In genomic region chr3:46866720-46867549, GRCh38 we compare ENCODE assay signal across 7 cellular contexts. TPM values are rescaled to one million over a fixed set of nuclear protein-coding genes. Genes with fewer than 3 reads are reported as not detected.
DNase-seq lines count a peak whose midpoint lies in the region; ATAC-seq and TF ChIP-seq lines count a peak whose summit lies in the region.

No MANE protein-coding gene starts in this region.

- no peak overlapping the region for H2BK5ac ChIP-seq in mesendoderm (ENCODE audit: low read length)

- no peaks in the 10 kb centered on the region for H3K9me3 Mint-ChIP-seq in activated CD8-positive, alpha-beta T cell treated with anti-CD3 and anti-CD28 coated beads for 36 hours

- no peaks in the 10 kb centered on the region for H3K36me3 Mint-ChIP-seq in activated CD8-positive, alpha-beta T cell treated with anti-CD3 and anti-CD28 coated beads for 36 hours (ENCODE audit: low read depth)

- H3K36me3 ChIP-seq in mesendoderm (ENCODE audit: control insufficient read depth, insufficient read depth, low read length), result no peaks in the 10 kb centered on the region

- POLR2A ChIA-PET in activated CD8-positive, alpha-beta T cell treated with anti-CD3 and anti-CD28 coated beads for 36 hours (lab: Charles Lee), result no interaction called here

- H3K4me1 Mint-ChIP-seq in activated CD8-positive, alpha-beta T cell treated with anti-CD3 and anti-CD28 coated beads for 36 hours (ENCODE audit: low read depth), result no peaks in the 10 kb centered on the region

- no peak overlapping the region for H2AK5ac ChIP-seq in mesendoderm (ENCODE audit: low read length)

- H3K27me3 Mint-ChIP-seq in activated CD8-positive, alpha-beta T cell treated with anti-CD3 and anti-CD28 coated beads for 36 hours, result no peaks in the 10 kb centered on the region

- H3K27ac Mint-ChIP-seq in activated CD8-positive, alpha-beta T cell treated with anti-CD3 and anti-CD28 coated beads for 36 hours, result no peak overlapping the region

- no peaks in the 10 kb centered on the region for H3K79me2 ChIP-seq in mesendoderm (ENCODE audit: control insufficient read depth, insufficient read depth, low read length)

- no peak overlapping the region for H3K18ac ChIP-seq in mesendoderm (ENCODE audit: low read length)

- peak; percentile 81 for ATAC-seq in activated CD8-positive, alpha-beta T cell treated with anti-CD3 and anti-CD28 coated beads for 36 hours
- ATAC-seq in GM21825 (IDR thresholded peaks at IDR 0.05; ENCODE audit: unreplicated experiment), result no peak

- intact Hi-C loops in activated CD8-positive, alpha-beta T cell treated with anti-CD3 and anti-CD28 coated beads for 36 hours (cut with micrococcal nuclease), result loop anchor here (2.0 kb wide), 2 partner anchors 28 to 42 kb away; no protein-coding TSS in a partner anchor

- WGBS in mesendoderm (ENCODE audit: extremely low coverage, insufficient coverage, low lambda C conversion rate), result no CpG with 5 or more reads among the region's 15 CpGs

- H3K56ac ChIP-seq in mesendoderm (ENCODE audit: low read length), result no peak overlapping the region

- H4K5ac ChIP-seq in mesendoderm (ENCODE audit: low read length), result no peak overlapping the region

- no peak overlapping the region for H3K9ac ChIP-seq in mesendoderm (ENCODE audit: low read length)

- no peak overlapping the region for H3K27ac ChIP-seq in mesendoderm (ENCODE audit: low read depth, low read length)

- H3K4me3 ChIP-seq in GM12864 (ENCODE audit: low read depth, low read length), result no peak overlapping the region
- no peak overlapping the region for H3K4me3 ChIP-seq in mesendoderm (ENCODE audit: low read length)

- peak; percentile 98 for TF ChIP-seq CTCF in GM12864 (IDR thresholded peaks at IDR 0.05; ENCODE audit: low read depth, low read length, missing control alignments)
- TF ChIP-seq CTCF in activated CD8-positive, alpha-beta T cell treated with anti-CD3 and anti-CD28 coated beads for 36 hours (IDR thresholded peaks at IDR 0.05), result peak; percentile 84

- H2BK15ac ChIP-seq in mesendoderm (replicated peaks; ENCODE audit: low read depth), result no peak overlapping the region

- H4K8ac ChIP-seq in mesendoderm (ENCODE audit: low read depth, low read length), result no peak overlapping the region

- no peak overlapping the region for H3K23ac ChIP-seq in mesendoderm (ENCODE audit: low read length)

- H3K27me3 ChIP-seq in mesendoderm (ENCODE audit: insufficient read depth, low read length, poor library complexity), result no peaks in the 10 kb centered on the region

- no peak overlapping the region for H2BK120ac ChIP-seq in mesendoderm (ENCODE audit: low read depth, low read length)

- no peak overlapping the region for H3K4ac ChIP-seq in mesendoderm (ENCODE audit: low read depth, low read length)

- DNase-seq in GM12864 (ENCODE audit: low read depth) (no peak), NAMALWA (ENCODE audit: low spot score) (peak; percentile 56), ecto neural progenitor cell (ENCODE audit: low spot score) (peak; percentile 85), mesendoderm (peak; percentile 50)
- peak; percentile 87 for DNase-seq in activated CD8-positive, alpha-beta T cell treated with anti-CD3 and anti-CD28 coated beads for 36 hours
- peak; percentile 74 to 82 for DNase-seq in stimulated activated CD8-positive, alpha-beta memory T cell treated with anti-CD3 and anti-CD28 coated beads, Interleukin-2, amount 100 ng/mL, for 48 hours (ENCODE audit: low read depth in 2 of 2)

- CTCF ChIA-PET in activated CD8-positive, alpha-beta T cell treated with anti-CD3 and anti-CD28 coated beads for 36 hours (lab: Charles Lee), result interaction anchor here (0.6 to 3.1 kb wide), 27 partner anchors 10 to 488 kb away, joined by 3 to 23 read pairs (median 4); no protein-coding TSS in a partner anchor

- H3K4me3 Mint-ChIP-seq in activated CD8-positive, alpha-beta T cell treated with anti-CD3 and anti-CD28 coated beads for 36 hours, result no peak overlapping the region

- no peak overlapping the region for H3K4me2 ChIP-seq in mesendoderm (ENCODE audit: low read length)

- no peaks in the 10 kb centered on the region for H3K79me1 ChIP-seq in mesendoderm (ENCODE audit: low read length)

- H3K4me1 ChIP-seq in mesendoderm (ENCODE audit: control insufficient read depth, low read depth, low read length), result no peaks in the 10 kb centered on the region

RNA-seq across cellular contexts. Expression of gene MYL3, which starts 3.7 kb away (rescaled TPM):
- not detected for total RNA-seq in activated CD8-positive, alpha-beta T cell treated with anti-CD3 and anti-CD28 coated beads for 36 hours
- polyA plus RNA-seq in mesendoderm (2013, experiment 1 of 2), result 0.24 TPM
- 0.11 TPM for polyA plus RNA-seq in mesendoderm (2013, experiment 2 of 2)

RNA-seq across cellular contexts. Expression of gene PTH1R, which starts 10.6 kb away (rescaled TPM):
- total RNA-seq in activated CD8-positive, alpha-beta T cell treated with anti-CD3 and anti-CD28 coated beads for 36 hours, result not detected
- 4.0 TPM for polyA plus RNA-seq in mesendoderm (2013, experiment 1 of 2)
- polyA plus RNA-seq in mesendoderm (2013, experiment 2 of 2), result 4.5 TPM
